In the genomic region with DNA sequence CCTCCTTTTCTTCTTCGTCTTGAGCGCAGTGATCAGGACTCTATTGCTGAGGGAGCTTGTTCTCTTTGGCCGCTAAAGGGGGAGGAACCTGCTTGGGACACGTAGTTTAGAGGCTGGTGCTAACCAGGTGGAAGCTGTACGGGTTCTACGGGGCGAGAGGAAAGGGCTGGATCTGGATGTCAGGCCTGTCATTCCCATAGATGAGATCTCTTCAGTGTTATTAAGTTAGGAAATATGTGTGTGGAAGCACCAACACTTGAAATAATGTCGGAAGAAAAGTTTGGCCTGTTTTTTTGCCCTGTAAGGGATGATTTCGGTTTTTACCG, we compare ENCODE assay signal across 8 cellular contexts. TPM values are rescaled to one million over a fixed set of nuclear protein-coding genes. Genes with fewer than 3 reads are reported as not detected.
DNase-seq lines count a peak whose midpoint lies in the region; ATAC-seq and TF ChIP-seq lines count a peak whose summit lies in the region.

No MANE protein-coding gene starts in this region.

- peak overlapping the region; percentile 93 for H3K9ac ChIP-seq in iPS-15b (ENCODE audit: low read depth, low read length)

- DNase-seq in BJ (ENCODE audit: low read depth) (no peak), NCI-H526 treated with DMSO at 0.1 percent for 48 hours (lab: John Stamatoyannopoulos, UW) (peak; percentile 62), ascending aorta (ENCODE audit: low spot score in 2 of 2) (no peak), sigmoid colon (no peak), NCI-H774 (lab: John Stamatoyannopoulos, UW) (no peak)

- H3K27me3 ChIP-seq in BJ (ENCODE audit: control insufficient read depth, insufficient read depth, low read length) (no peaks in the 10 kb centered on the region), ascending aorta (no peaks in the 10 kb centered on the region), iPS-15b (ENCODE audit: control insufficient read depth, insufficient read depth, low read length) (no peaks in the 10 kb centered on the region), sigmoid colon (no peaks in the 10 kb centered on the region)

- H3K4me3 ChIP-seq in BJ (ENCODE audit: low read depth, low read length) (peak overlapping the region; percentile 87), ascending aorta (peak overlapping the region; percentile 93 to 96), iPS-15b (ENCODE audit: low read depth, low read length) (peak overlapping the region; percentile 99), sigmoid colon (peak overlapping the region; percentile 95 to 100 (median 98))

- peak overlapping the region; percentile 84 to 93 for H3K27ac ChIP-seq in ascending aorta
- peak overlapping the region; percentile 88 to 95 (median 90) for H3K27ac ChIP-seq in sigmoid colon

- no peak for TF ChIP-seq EP300 in sigmoid colon (IDR thresholded peaks at IDR 0.05)

- ATAC-seq in GM18502 (IDR thresholded peaks at IDR 0.05; ENCODE audit: poor library complexity, unreplicated experiment): peak; percentile 58
- ATAC-seq in HG02870 (IDR thresholded peaks at IDR 0.05; ENCODE audit: unreplicated experiment): peak; percentile 48

- H3K36me3 ChIP-seq in BJ (ENCODE audit: control insufficient read depth, insufficient read depth, low read length) (peaks cover 3% of the 10 kb centered on the region), ascending aorta (peaks cover 15 to 25% of the 10 kb centered on the region in 2 donors), iPS-15b (ENCODE audit: control insufficient read depth, insufficient read depth, low read length) (peaks cover 8% of the 10 kb centered on the region), sigmoid colon (peaks cover 3 to 31% (median 12%) of the 10 kb centered on the region in 4 donors)

- WGBS in sigmoid colon, 2 donors: 0 to 1% methylated on average over 10 of the region's 10 CpGs

- intact Hi-C loops in ascending aorta (cut with DNase I) (loop anchor here (5.0 to 10.0 kb wide), 2 partner anchors 41 to 437 kb away; a partner anchor contains a TSS), sigmoid colon (cut with DNase I) (loop anchor here (2.0 to 5.0 kb wide), 3 partner anchors 33 to 43 kb away; a partner anchor contains a TSS)

- TF ChIP-seq POLR2A in sigmoid colon (IDR thresholded peaks at IDR 0.05): no peak

- CTCF ChIA-PET in BJ (lab: Yijun Ruan, JAX): no interaction called here

- H3K4me1 ChIP-seq in ascending aorta: peaks cover 8 to 22% of the 10 kb centered on the region in 2 donors
- peaks cover 4% of the 10 kb centered on the region for H3K4me1 ChIP-seq in iPS-15b (ENCODE audit: control insufficient read depth, insufficient read depth, low read length)
- peaks cover 0 to 53% (median 34%) of the 10 kb centered on the region in 4 donors for H3K4me1 ChIP-seq in sigmoid colon

- POLR2A ChIA-PET in BJ (lab: Charles Lee): no interaction called here

- TF ChIP-seq CTCF in BJ (IDR thresholded peaks at IDR 0.05; ENCODE audit: insufficient read depth, low read depth, low read length): no peak
- TF ChIP-seq CTCF in ascending aorta (IDR thresholded peaks at IDR 0.05): no peak
- TF ChIP-seq CTCF in sigmoid colon (IDR thresholded peaks at IDR 0.05): no peak

- H3K9me3 ChIP-seq in ascending aorta: no peaks in the 10 kb centered on the region
- no peaks in the 10 kb centered on the region for H3K9me3 ChIP-seq in iPS-15b (ENCODE audit: control insufficient read depth, insufficient read depth, low read length)
- no peaks in the 10 kb centered on the region for H3K9me3 ChIP-seq in sigmoid colon

RNA-seq across cellular contexts. Expression of a gene that starts 0.6 kb away (rescaled TPM):
- polyA plus RNA-seq in BJ (2011; rRNA removed) (118 and 145 TPM in 2 replicates), sigmoid colon (10 to 100 TPM; 29.4 to 33.4 (median 30.6) TPM)
- 78.8 and 93.5 TPM in 2 replicates for polyA minus RNA-seq in BJ (2011; rRNA and poly(A)+ RNA removed)
- total RNA-seq in ascending aorta (89.4 TPM), sigmoid colon (10 to 100 TPM; 45.9 to 55.9 (median 48.4) TPM)

RNA-seq across cellular contexts. Expression of a gene that starts 32.0 kb away (rescaled TPM):
- 50.3 and 85.3 TPM in 2 replicates for polyA plus RNA-seq in BJ (2011; rRNA removed)
- 17.6 and 19.6 TPM in 2 replicates for polyA minus RNA-seq in BJ (2011; rRNA and poly(A)+ RNA removed)
- total RNA-seq in ascending aorta: 9.6 TPM
- total RNA-seq in sigmoid colon: 10 to 100 TPM; 15.0 to 34.6 (median 17.1) TPM
- 10 to 100 TPM; 18.0 to 63.9 (median 24.0) TPM for polyA plus RNA-seq in sigmoid colon

RNA-seq across cellular contexts. Expression of a gene that starts 32.6 kb away (rescaled TPM):
- 3.2 and 5.3 TPM in 2 replicates for polyA plus RNA-seq in BJ (2011; rRNA removed)
- 3.2 and 4.7 TPM in 2 replicates for polyA minus RNA-seq in BJ (2011; rRNA and poly(A)+ RNA removed)
- total RNA-seq in ascending aorta: 3.6 TPM
- total RNA-seq in sigmoid colon: 1 to 10 TPM; 4.2 to 6.3 (median 5.1) TPM
- 1 to 10 TPM in 2 of 3 donors, under 1 TPM in 1; 0.60 to 5.7 (median 1.6) TPM for polyA plus RNA-seq in sigmoid colon

RNA-seq across cellular contexts. Expression of a gene that starts 37.5 kb away (rescaled TPM):
- polyA plus RNA-seq in BJ (2011; rRNA removed): 0.23 and 0.29 TPM in 2 replicates
- 0.19 TPM in 1 of 2 replicates, not detected in the other for polyA minus RNA-seq in BJ (2011; rRNA and poly(A)+ RNA removed)
- not detected for total RNA-seq in ascending aorta
- total RNA-seq in sigmoid colon: 1 to 10 TPM in 1 of 4 donors, under 1 TPM in 2, not detected in 1; 0.54 to 1.1 (median 0.66) TPM
- under 1 TPM in 1 of 3 donors, not detected in 2; 0.47 TPM for polyA plus RNA-seq in sigmoid colon
